Comparison of ENCODE assay signal across 1 cellular context in the genomic region with DNA sequence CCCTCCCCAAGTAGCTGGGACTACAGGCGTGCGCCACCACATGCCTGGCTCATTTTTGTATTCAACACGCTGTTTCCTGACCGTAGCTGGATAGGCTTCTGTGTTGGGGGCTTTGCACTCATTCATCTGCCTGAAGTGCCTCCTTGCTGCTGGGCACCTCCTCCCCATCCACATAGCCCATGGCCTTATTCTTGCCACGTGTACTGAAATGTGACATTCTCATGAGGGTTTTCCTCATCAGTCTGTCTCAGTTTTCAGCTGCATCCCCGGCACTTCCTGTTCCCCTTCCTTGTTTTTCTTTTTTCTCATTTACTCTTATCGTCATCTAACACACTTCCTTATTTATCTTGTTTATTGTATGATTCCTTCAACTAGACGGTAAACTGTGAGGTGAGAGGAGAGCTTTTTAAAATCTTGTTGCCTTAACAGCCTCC.
TF ChIP-seq lines count a peak whose summit lies in the region.

No MANE protein-coding gene starts in this region.

TF ChIP-seq in GM23338, 12 proteins besides CTCF, POLR2A, EP300 and RAD21 (continued from another document):
- no peak for TF ChIP-seq REST (IDR thresholded peaks at IDR 0.05; ENCODE audit: unreplicated experiment)
